Comparison of ENCODE assay signal across 8 cellular contexts in genomic region chr17:17972952-17973254, GRCh38. TPM values are rescaled to one million over a fixed set of nuclear protein-coding genes. Genes with fewer than 3 reads are reported as not detected.
A peak's percentile ranks its signal among the peaks of the same experiment; 100 is the strongest.
DNase-seq lines count a peak whose midpoint lies in the region; ATAC-seq and TF ChIP-seq lines count a peak whose summit lies in the region.

No MANE protein-coding gene starts in this region.

- DNase-seq in heart left ventricle (no peak), cardiac septum (ENCODE audit: low spot score) (no peak), uterus (no peak), ureter (ENCODE audit: low spot score) (no peak)

- peaks cover 0 to 2% (median 0%) of the 10 kb centered on the region in 5 experiments for H3K9me3 Mint-ChIP-seq in brain

- no peaks in the 10 kb centered on the region for H3K36me3 Mint-ChIP-seq in brain

- ATAC-seq in heart left ventricle (no peak), HG02973 (IDR thresholded peaks at IDR 0.05; ENCODE audit: unreplicated experiment) (no peak), HG02588 (IDR thresholded peaks at IDR 0.05; ENCODE audit: unreplicated experiment) (no peak)

- H3K27me3 ChIP-seq in heart left ventricle: no peaks in the 10 kb centered on the region
- H3K27me3 ChIP-seq in uterus: no peaks in the 10 kb centered on the region

- peak overlapping the region; percentile 95 to 98 (median 95) for H3K4me3 Mint-ChIP-seq in brain

- H3K27me3 Mint-ChIP-seq in brain: peaks cover 12% of the 10 kb centered on the region

- H3K4me1 ChIP-seq in heart left ventricle: peaks cover 3 to 44% (median 29%) of the 10 kb centered on the region in 12 donors
- peaks cover 14% of the 10 kb centered on the region for H3K4me1 ChIP-seq in mesodermal cell (ENCODE audit: control insufficient read depth, insufficient read depth, low read length, poor library complexity, severe bottlenecking)
- peaks cover 3 to 8% of the 10 kb centered on the region in 2 donors for H3K4me1 ChIP-seq in uterus

- H3K27ac ChIP-seq in heart left ventricle: peak overlapping the region in 9 of 12 donors; percentile 4 to 66 (median 41)
- H3K27ac ChIP-seq in mesodermal cell (ENCODE audit: low read depth, low read length, severe bottlenecking): peak overlapping the region; percentile 77
- H3K27ac ChIP-seq in uterus: peak overlapping the region; percentile 40 to 62

- TF ChIP-seq POLR2A in heart left ventricle (IDR thresholded peaks at IDR 0.05) (no peak), uterus (IDR thresholded peaks at IDR 0.05) (no peak)

- TF ChIP-seq CTCF in heart left ventricle (IDR thresholded peaks at IDR 0.05): no peak
- TF ChIP-seq CTCF in brain (conservative IDR thresholded peaks at IDR 0.05): no peak
- no peak for TF ChIP-seq CTCF in uterus (IDR thresholded peaks at IDR 0.05)

- H3K4me1 Mint-ChIP-seq in brain: peaks cover 48% of the 10 kb centered on the region

- intact Hi-C loops in heart left ventricle (cut with DNase I): loop anchor here in 8 of 10 donors (2.0 to 10.0 kb wide), 11 partner anchors 46 to 151 kb away; partner anchors contain the start of genes ATPAF2 (in 3 of the 8) and GID4 (in 3 of the 8)
- intact Hi-C loops in cardiac septum (cut with DNase I): loop anchor here (5.0 kb wide), 2 partner anchors 51 to 64 kb away; partner anchors contain the start of genes ATPAF2 and GID4
- intact Hi-C loops in uterus (cut with DNase I; ENCODE audit: low total_unique reads): no loop called here

- H3K27ac Mint-ChIP-seq in brain: peak overlapping the region; percentile 80 to 96 (median 92)

- WGBS in heart left ventricle, 4 donors: 3 to 4% (median 4%) methylated on average over 13 of the region's 13 CpGs
- 2 to 13% methylated on average over 8 to 11 of the region's 13 CpGs for WGBS in mesodermal cell (ENCODE audit: insufficient coverage in 2 of 2), 2 experiments

- H3K4me3 ChIP-seq in heart left ventricle: peak overlapping the region; percentile 24 to 85 (median 63)
- H3K4me3 ChIP-seq in mesodermal cell (ENCODE audit: extremely low read depth, insufficient read depth, low read length, poor library complexity, severe bottlenecking): peak overlapping the region; percentile 54
- H3K4me3 ChIP-seq in uterus: peak overlapping the region; percentile 54 to 62

- no peaks in the 10 kb centered on the region for H3K36me3 ChIP-seq in heart left ventricle
- no peaks in the 10 kb centered on the region for H3K36me3 ChIP-seq in mesodermal cell (ENCODE audit: control insufficient read depth, insufficient read depth, low read length)
- H3K36me3 ChIP-seq in uterus: no peaks in the 10 kb centered on the region

- H3K9me3 ChIP-seq in heart left ventricle: no peaks in the 10 kb centered on the region
- no peaks in the 10 kb centered on the region for H3K9me3 ChIP-seq in mesodermal cell (ENCODE audit: control insufficient read depth, low read length)
- no peaks in the 10 kb centered on the region for H3K9me3 ChIP-seq in uterus

RNA-seq across cellular contexts. Expression of gene DRC3, which starts 0.2 kb away (rescaled TPM):
- total RNA-seq in heart left ventricle (1 to 10 TPM in 4 of 9 donors, under 1 TPM in 5; 0.42 to 3.7 (median 1.00) TPM), cardiac septum (1.9 TPM), uterus (10 to 100 TPM in 3 of 4 donors, 1 to 10 TPM in 1; 7.7 to 18.5 (median 13.6) TPM), ureter (2.0 TPM)
- polyA plus RNA-seq in heart left ventricle (1 to 10 TPM in 1 of 2 donors, under 1 TPM in 1; 0.57 to 1.2 TPM), brain (ENCODE audit: insufficient read depth, low read depth, low replicate concordance) (7.1 TPM)
- polyA plus RNA-seq in mesodermal cell (2013, experiment 1 of 2): 1.1 TPM
- polyA plus RNA-seq in mesodermal cell (2013, experiment 2 of 2): 0.46 TPM

RNA-seq across cellular contexts. Expression of gene TOM1L2, which starts 0.7 kb away (rescaled TPM):
- total RNA-seq in heart left ventricle: 100 to 1,000 TPM; 210 to 345 (median 247) TPM
- polyA plus RNA-seq in heart left ventricle: 100 to 1,000 TPM; 122 to 129 TPM
- total RNA-seq in cardiac septum: 261 TPM
- polyA plus RNA-seq in brain (ENCODE audit: insufficient read depth, low read depth, low replicate concordance): 59.9 TPM
- 21.5 TPM for polyA plus RNA-seq in mesodermal cell (2013, experiment 1 of 2)
- polyA plus RNA-seq in mesodermal cell (2013, experiment 2 of 2): 17.1 TPM
- 10 to 100 TPM; 15.6 to 85.9 (median 34.9) TPM for total RNA-seq in uterus
- 119 TPM for total RNA-seq in ureter
